ENCODE assay signal across 34 cellular contexts in the genomic region with DNA sequence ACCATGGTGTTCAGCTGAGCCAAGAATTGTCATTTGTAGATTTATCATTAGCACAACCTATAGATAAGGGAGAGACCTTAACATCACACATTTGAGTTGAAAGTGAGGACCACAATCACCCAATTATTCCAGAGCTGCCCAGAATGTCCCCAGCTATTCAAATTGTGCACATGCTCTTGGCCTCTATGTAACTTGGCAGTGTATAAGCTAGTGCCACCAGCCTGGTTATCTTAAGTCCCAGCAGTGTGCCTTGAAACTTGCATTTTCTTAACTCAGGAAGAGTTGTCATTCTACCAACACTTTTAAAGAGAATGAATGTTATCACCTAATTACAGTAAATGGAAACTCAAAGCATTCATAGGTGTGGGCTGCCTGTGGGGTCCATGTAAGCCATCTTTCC.
"Had no signal": no experiment of that assay in that cellular context is flagged by ENCODE, and none has a peak within 500 bp of the region (broad histone marks: within the 10 kb centered on the region; RNA-seq: fewer than 3 reads in every experiment).

No MANE protein-coding gene starts in this region.

- H3K4me3 ChIP-seq: adrenal gland, cardiac muscle cell had no signal

- ATAC-seq: activated CD8-positive, alpha-beta T cell treated with anti-CD3 and anti-CD28 coated beads for 36 hours; activated naive CD4-positive, alpha-beta T cell treated with anti-CD3 and anti-CD28 coated beads, Interleukin-2, amount 50 U/mL, for 72 hours; activated T-cell treated with anti-CD3 and anti-CD28 coated beads, Interleukin-2, amount 50 U/mL, for 4 hours; activated T-cell treated with anti-CD3 and anti-CD28 coated beads, Interleukin-2, amount 50 U/mL, for 72 hours; activated T-helper 17 cell treated with anti-CD3 and anti-CD28 coated beads, Interleukin-2, amount 50 U/mL, for 72 hours had no signal

- H3K36me3 ChIP-seq: adrenal gland, cardiac muscle cell had no signal

- FAIRE-seq: astrocyte, bronchial epithelial cell, TTC549 had no signal

- H3K9me3 ChIP-seq: adrenal gland had no signal

- H3K4me1 ChIP-seq: adrenal gland had no signal

- DNase-seq: activated B cell treated with CpG ODN at 0.5 μM for 24 hours; activated CD4-positive, alpha-beta memory T cell treated with anti-CD3 and anti-CD28 coated beads for 36 hours; activated CD4-positive, alpha-beta T cell treated with anti-CD3 and anti-CD28 coated beads for 4 hours; activated CD4-positive, alpha-beta T cell treated with anti-CD3 and anti-CD28 coated beads, Interleukin-2, amount 10 ng/mL, durations not matched to agents 24 days and 14 days; activated CD4-positive, alpha-beta T cell treated with anti-CD3 and anti-CD28 coated beads, Interleukin-2, amount 50 U/mL, for 1 hour; activated CD4-positive, alpha-beta T cell treated with anti-CD3 and anti-CD28 coated beads, Interleukin-2, amount 50 U/mL, for 4 hours; activated CD4-positive, CD25-positive, alpha-beta regulatory T cell treated with anti-CD3 and anti-CD28 coated beads, Interleukin-2, amount 50 U/mL, for 72 hours; activated CD8-positive, alpha-beta memory T cell treated with anti-CD3 and anti-CD28 coated beads, Interleukin-2, amount 50 U/mL, for 4 hours; activated CD8-positive, alpha-beta T cell treated with anti-CD3 and anti-CD28 coated beads for 36 hours; activated effector memory CD4-positive, alpha-beta T cell treated with anti-CD3 and anti-CD28 coated beads, Interleukin-2, amount 50 U/mL, for 16 hours; activated gamma-delta T cell treated with Interleukin-2 at 50 U/mL for 16 hours; activated naive CD4-positive, alpha-beta T cell; activated naive CD4-positive, alpha-beta T cell treated with anti-CD3 and anti-CD28 coated beads for 36 hours; activated naive CD4-positive, alpha-beta T cell treated with anti-CD3 and anti-CD28 coated beads, Interleukin-2, amount 50 U/mL, for 16 hours; activated naive CD8-positive, alpha-beta T cell treated with anti-CD3 and anti-CD28 coated beads for 36 hours; activated T-cell treated with anti-CD3 and anti-CD28 coated beads for 4 hours; activated T-cell treated with anti-CD3 and anti-CD28 coated beads, Interleukin-2, amount 50 U/mL, for 1 hour; activated T-cell treated with anti-CD3 and anti-CD28 coated beads, Interleukin-2, amount 50 U/mL, for 4 hours; activated T-cell treated with anti-CD3 and anti-CD28 coated beads, Interleukin-2, amount 50 U/mL, for 72 hours; adrenal gland; amniotic stem cell; aorta; caudate nucleus; cerebellar nuclear complex; T-helper 1 cell; T-helper 2 cell; T-helper 9 cell had no signal

- H3K27ac ChIP-seq: adrenal gland, cardiac muscle cell, VCaP had no signal

- H3K27me3 ChIP-seq: adrenal gland, cardiac muscle cell had no signal
